25 cellular contexts compared by ENCODE assay signal in the genomic region with DNA sequence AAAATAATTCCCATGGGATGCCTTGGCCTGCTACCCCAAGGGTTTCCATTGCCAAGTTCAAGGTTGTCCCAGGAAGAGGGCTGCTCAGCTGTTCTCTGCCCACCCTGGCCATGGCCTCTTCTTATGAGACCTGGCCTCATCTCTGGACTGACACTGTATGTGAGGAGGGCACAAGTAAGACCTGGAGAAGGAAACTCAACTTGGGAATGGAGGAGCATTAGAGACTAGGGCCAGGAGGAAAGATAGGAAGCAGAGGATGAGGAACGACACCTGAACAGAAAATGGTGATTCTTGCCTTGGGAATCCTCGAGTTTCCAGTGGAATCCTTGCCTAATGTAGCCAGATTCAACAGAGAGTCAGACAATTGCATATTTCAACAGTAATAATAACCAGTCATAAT. TPM values are rescaled to one million over a fixed set of nuclear protein-coding genes. Genes with fewer than 3 reads are reported as not detected.
A peak's percentile ranks its signal among the peaks of the same experiment; 100 is the strongest.
DNase-seq lines count a peak whose midpoint lies in the region; ATAC-seq, FAIRE-seq and TF ChIP-seq lines count a peak whose summit lies in the region.
"Had no signal": no experiment of that assay in that cellular context is flagged by ENCODE, and none has a peak within 500 bp of the region (broad histone marks: within the 10 kb centered on the region; RNA-seq: fewer than 3 reads in every experiment).

No MANE protein-coding gene starts in this region.

- DNase-seq in HepG2 (ENCODE audit: low spot score) = no peak
- DNase-seq in right lobe of liver = no peak
- DNase-seq in WTC11 (ENCODE audit: low spot score) = no peak
- DNase-seq in posterior vena cava (ENCODE audit: low spot score) = peak; percentile 18
- DNase-seq in activated CD8-positive, alpha-beta memory T cell treated with anti-CD3 and anti-CD28 coated beads, Interleukin-2, amount 50 U/mL, for 4 hours = no peak
- DNase-seq: 8988T; ACHN; BE2C; C1 segment of cervical spinal cord; Caco-2; Calu3; CD4-positive, CD25-positive, alpha-beta regulatory T cell; CD8-positive, alpha-beta T cell; DMS79 treated with DMSO at 0.1 percent for 48 hours; GF-D8 had no signal

- H3K9me3 Mint-ChIP-seq in WTC11 = peaks cover 13% of the 10 kb centered on the region

- H3K4me3 Mint-ChIP-seq in WTC11 = no peak overlapping the region
- H3K4me3 Mint-ChIP-seq: CD14-positive monocyte; CD4-positive, CD25-positive, alpha-beta regulatory T cell; CD8-positive, alpha-beta T cell had no signal

- TF ChIP-seq RAD21 in HepG2 (CRISPR knock-in tag; IDR thresholded peaks at IDR 0.05) = no peak

- FAIRE-seq in HepG2 (lab: Jason Lieb, UNC) = no peak
- FAIRE-seq: A204.1, D721Med, G401.6, GM12891, GM19239 had no signal

- BruUV-seq in HepG2 (replicated peaks; lab: Mats Ljungman, UMichigan) = no TSS peak

- CTCF ChIA-PET in HepG2 (lab: Yijun Ruan, JAX; ENCODE audit: low intra/inter-chr PET ratio, low total read pairs) = no interaction called here
- CTCF ChIA-PET in WTC11 (lab: Charles Lee) = no interaction called here

- TF ChIP-seq POLR2A in HepG2 (IDR thresholded peaks at IDR 0.05; ENCODE audit: insufficient read depth in 1 of 2, low read depth in 2 of 2, low read length in 2 of 2) = no peak
- TF ChIP-seq POLR2A in right lobe of liver (IDR thresholded peaks at IDR 0.05) = no peak

- H3K4me1 Mint-ChIP-seq in WTC11 = peaks cover 8% of the 10 kb centered on the region
- H3K4me1 Mint-ChIP-seq: CD4-positive, CD25-positive, alpha-beta regulatory T cell had no signal

- in situ Hi-C loops in HepG2 (cut with HindIII; ENCODE audit: extremely low pct_ligation_motif_present, low pct_unique_long_range_greater_than_20kb) = no loop called here

- no peak overlapping the region for H3K9ac ChIP-seq in HepG2 (ENCODE audit: insufficient read depth, low read depth, low read length)
- H3K9ac ChIP-seq: BLaER1 had no signal

- 0 out of 2 replicates have a peak, but pooled peaks cover 2% of the 10 kb centered on the region for H3K27me3 Mint-ChIP-seq in WTC11 (ENCODE audit: low read depth)

- TF ChIP-seq EP300 in HepG2 (IDR thresholded peaks at IDR 0.05; ENCODE audit: low read depth in 2 of 2, low read length in 2 of 2) = no peak
- TF ChIP-seq EP300 in HepG2 (CRISPR knock-in tag; IDR thresholded peaks at IDR 0.05; ENCODE audit: borderline replicate concordance) = no peak

- no peak overlapping the region for H2AFZ ChIP-seq in HepG2 (ENCODE audit: low read length)

- ATAC-seq in HepG2 (no peak), right lobe of liver (no peak), WTC11 (no peak), HG02938 (IDR thresholded peaks at IDR 0.05; ENCODE audit: unreplicated experiment) (no peak)
- ATAC-seq: CD8-positive, alpha-beta T cell had no signal

- H3K27me3 ChIP-seq in HepG2 (ENCODE audit: control insufficient read depth in 1 of 2, insufficient read depth in 2 of 2, low read length in 2 of 2) (peaks cover 4 to 44% of the 10 kb centered on the region in 2 experiments; a peak in 4 of 5 replicates), right lobe of liver (no peaks in the 10 kb centered on the region)
- H3K27me3 ChIP-seq: BLaER1 had no signal

- H4K20me1 ChIP-seq in HepG2 (ENCODE audit: insufficient read depth, low read length) = no peaks in the 10 kb centered on the region; the same call in 1 of the 2 replicates
- H4K20me1 ChIP-seq: BLaER1 had no signal

- H3K4me2 ChIP-seq in HepG2 (ENCODE audit: low read depth, low read length) = no peak overlapping the region
- H3K4me2 ChIP-seq: BLaER1 had no signal

- no peak overlapping the region for H3K27ac ChIP-seq in HepG2 (ENCODE audit: extremely low read length, insufficient read depth, low read length)
- H3K27ac ChIP-seq in right lobe of liver = no peak overlapping the region
- H3K27ac ChIP-seq: BLaER1 had no signal

- H3K9me3 ChIP-seq in HepG2 (ENCODE audit: low read length) (no peaks in the 10 kb centered on the region), right lobe of liver (no peaks in the 10 kb centered on the region)
- H3K9me3 ChIP-seq: BE2C, Caco-2 had no signal

- no peaks in the 10 kb centered on the region for H3K79me2 ChIP-seq in HepG2 (ENCODE audit: insufficient read depth, low read length)

- intact Hi-C loops in HepG2 (cut with micrococcal nuclease; ENCODE audit: unreplicated experiment) (no loop called here), right lobe of liver (cut with DNase I) (no loop called here), posterior vena cava (cut with DNase I) (no loop called here)

- TF ChIP-seq CTCF in HepG2 (CRISPR knock-in tag; IDR thresholded peaks at IDR 0.05) = no peak
- no peak for TF ChIP-seq CTCF in right lobe of liver (IDR thresholded peaks at IDR 0.05)
- TF ChIP-seq CTCF in WTC11 (IDR thresholded peaks at IDR 0.05) = no peak

- H3K4me1 ChIP-seq in HepG2 (ENCODE audit: insufficient read depth, low read length) = peaks cover 20% of the 10 kb centered on the region
- H3K4me1 ChIP-seq in right lobe of liver = no peaks in the 10 kb centered on the region
- H3K4me1 ChIP-seq: BE2C, BLaER1, Caco-2 had no signal

- 13% methylated on average over 2 of the region's 2 CpGs for WGBS in HepG2 (ENCODE audit: low lambda C conversion rate)
- WGBS in right lobe of liver (ENCODE audit: insufficient coverage, low coverage, low lambda C conversion rate, missing lambda C conversion rate) = 40% methylated on average over 2 of the region's 2 CpGs

- no peaks in the 10 kb centered on the region for H3K36me3 ChIP-seq in HepG2 (replicated peaks in 1 of 2; ENCODE audit: control insufficient read depth in 1 of 2, insufficient read depth in 2 of 2, low read length in 2 of 2)
- no peaks in the 10 kb centered on the region for H3K36me3 ChIP-seq in right lobe of liver
- H3K36me3 ChIP-seq: BE2C, BLaER1 had no signal

- no peaks in the 10 kb centered on the region for H3K36me3 Mint-ChIP-seq in WTC11
- H3K36me3 Mint-ChIP-seq: CD14-positive monocyte; CD4-positive, CD25-positive, alpha-beta regulatory T cell; CD8-positive, alpha-beta T cell had no signal

- H3K4me3 ChIP-seq in HepG2 (replicated peaks in 1 of 3; ENCODE audit: insufficient read depth in 1 of 3, low read depth in 2 of 3, low read length in 3 of 3) (no peak overlapping the region), right lobe of liver (no peak overlapping the region)
- H3K4me3 ChIP-seq: BLaER1 had no signal

- H3K27ac Mint-ChIP-seq in WTC11 = no peak overlapping the region
- H3K27ac Mint-ChIP-seq: CD4-positive, CD25-positive, alpha-beta regulatory T cell; CD8-positive, alpha-beta T cell had no signal

- POLR2A ChIA-PET in HepG2 (lab: Yijun Ruan, JAX) = no interaction called here
- POLR2A ChIA-PET in WTC11 (lab: Charles Lee) = no interaction called here

RNA-seq across cellular contexts. Expression of a gene that starts 24.6 kb away (rescaled TPM):
- 63.9 and 69.8 TPM in 2 replicates for total RNA-seq in HepG2 (2016; rRNA removed; fragmentation: Illumina TruSeq; extraction: Trizol)
- total RNA-seq in HepG2 (2016; cell fraction: cytosol; rRNA removed; fragmentation: Illumina TruSeq; extraction: Trizol; ENCODE audit: low read depth) = 32.8 and 35.9 TPM in 2 replicates
- total RNA-seq in HepG2 (2016; cell fraction: insoluble cytoplasmic fraction; rRNA removed; fragmentation: Illumina TruSeq; extraction: Trizol) = 60.6 and 68.2 TPM in 2 replicates
- total RNA-seq in HepG2 (2016; cell fraction: membrane; rRNA removed; fragmentation: Illumina TruSeq; extraction: Trizol) = 50.4 and 52.5 TPM in 2 replicates
- total RNA-seq in HepG2 (2016; cell fraction: nucleus; rRNA removed; fragmentation: Illumina TruSeq; extraction: Trizol) = 67.6 and 76.5 TPM in 2 replicates
- 61.5 and 63.7 TPM in 2 replicates for polyA plus RNA-seq in HepG2 (2011; rRNA removed)
- 37.5 and 43.3 TPM in 2 replicates for polyA plus RNA-seq in HepG2 (2011; cell fraction: cytosol; rRNA removed)
- 85.8 and 95.1 TPM in 2 replicates for polyA plus RNA-seq in HepG2 (2011; cell fraction: nucleus; rRNA removed)
- 31.0 and 31.7 TPM in 2 replicates for polyA plus RNA-seq in HepG2 (2012)
- polyA plus RNA-seq in HepG2 (2016; cell fraction: cytosol; fragmentation: Illumina TruSeq; extraction: Trizol; ENCODE audit: low read depth) = 34.8 and 42.5 TPM in 2 replicates
- polyA plus RNA-seq in HepG2 (2016; cell fraction: insoluble cytoplasmic fraction; fragmentation: Illumina TruSeq; extraction: Trizol; ENCODE audit: low read depth) = 68.7 and 71.7 TPM in 2 replicates
- 40.0 and 42.5 TPM in 2 replicates for polyA plus RNA-seq in HepG2 (2016; cell fraction: membrane; fragmentation: Illumina TruSeq; extraction: Trizol; ENCODE audit: low read depth)
- polyA plus RNA-seq in HepG2 (2016; cell fraction: nucleus; fragmentation: Illumina TruSeq; extraction: Trizol; ENCODE audit: insufficient read depth, low read depth) = 61.9 and 64.3 TPM in 2 replicates
- 76.3 and 91.4 TPM in 2 replicates for polyA minus RNA-seq in HepG2 (2011; rRNA and poly(A)+ RNA removed; ENCODE audit: low replicate concordance)
- polyA minus RNA-seq in HepG2 (2011; cell fraction: cytosol; rRNA and poly(A)+ RNA removed) = 18.7 and 21.0 TPM in 2 replicates
- 181 and 186 TPM in 2 replicates for polyA minus RNA-seq in HepG2 (2011; cell fraction: nucleus; rRNA and poly(A)+ RNA removed)
- total RNA-seq in right lobe of liver = 10 to 100 TPM; 22.9 to 44.1 (median 33.3) TPM
- total RNA-seq in WTC11 (2021) = 37.6 to 45.8 TPM (median 40.1 TPM) in 3 replicates
- 10 to 100 TPM; 52.0 to 56.1 TPM for total RNA-seq in posterior vena cava

RNA-seq across cellular contexts. Expression of a gene that starts 47.0 kb away (rescaled TPM):
- total RNA-seq in HepG2 (2016; rRNA removed; fragmentation: Illumina TruSeq; extraction: Trizol) = not detected in 2 replicates
- not detected in 2 replicates for total RNA-seq in HepG2 (2016; cell fraction: cytosol; rRNA removed; fragmentation: Illumina TruSeq; extraction: Trizol; ENCODE audit: low read depth)
- total RNA-seq in HepG2 (2016; cell fraction: insoluble cytoplasmic fraction; rRNA removed; fragmentation: Illumina TruSeq; extraction: Trizol) = not detected in 2 replicates
- not detected in 2 replicates for total RNA-seq in HepG2 (2016; cell fraction: membrane; rRNA removed; fragmentation: Illumina TruSeq; extraction: Trizol)
- total RNA-seq in HepG2 (2016; cell fraction: nucleus; rRNA removed; fragmentation: Illumina TruSeq; extraction: Trizol) = not detected in 2 replicates
- not detected in 2 replicates for polyA plus RNA-seq in HepG2 (2011; rRNA removed)
- polyA plus RNA-seq in HepG2 (2011; cell fraction: cytosol; rRNA removed) = 0.03 TPM in 1 of 2 replicates, not detected in the other
- polyA plus RNA-seq in HepG2 (2011; cell fraction: nucleus; rRNA removed) = not detected in 2 replicates
- 0.29 TPM in 1 of 2 replicates, not detected in the other for polyA plus RNA-seq in HepG2 (2012)
- not detected in 2 replicates for polyA plus RNA-seq in HepG2 (2016; cell fraction: cytosol; fragmentation: Illumina TruSeq; extraction: Trizol; ENCODE audit: low read depth)
- not detected in 2 replicates for polyA plus RNA-seq in HepG2 (2016; cell fraction: insoluble cytoplasmic fraction; fragmentation: Illumina TruSeq; extraction: Trizol; ENCODE audit: low read depth)
- polyA plus RNA-seq in HepG2 (2016; cell fraction: membrane; fragmentation: Illumina TruSeq; extraction: Trizol; ENCODE audit: low read depth) = not detected in 2 replicates
- not detected in 2 replicates for polyA plus RNA-seq in HepG2 (2016; cell fraction: nucleus; fragmentation: Illumina TruSeq; extraction: Trizol; ENCODE audit: insufficient read depth, low read depth)
- not detected in 2 replicates for polyA minus RNA-seq in HepG2 (2011; rRNA and poly(A)+ RNA removed; ENCODE audit: low replicate concordance)
- not detected in 2 replicates for polyA minus RNA-seq in HepG2 (2011; cell fraction: cytosol; rRNA and poly(A)+ RNA removed)
- not detected in 2 replicates for polyA minus RNA-seq in HepG2 (2011; cell fraction: nucleus; rRNA and poly(A)+ RNA removed)
- 1 to 10 TPM in 2 of 6 experiments, under 1 TPM in 1, not detected in 3; 0.55 to 1.7 (median 1.2) TPM for total RNA-seq in right lobe of liver
- total RNA-seq in WTC11 (2021) = 0.41 to 0.87 TPM (median 0.44 TPM) in 3 replicates
- total RNA-seq in posterior vena cava = 1 to 10 TPM; 1.8 to 7.5 TPM
- total RNA-seq: A673; Caco-2; Calu3; CD4-positive, CD25-positive, alpha-beta regulatory T cell; CD8-positive, alpha-beta T cell had no signal
- polyA plus RNA-seq: AG04450; CD4-positive, CD25-positive, alpha-beta regulatory T cell had no signal
